In the genomic region with DNA sequence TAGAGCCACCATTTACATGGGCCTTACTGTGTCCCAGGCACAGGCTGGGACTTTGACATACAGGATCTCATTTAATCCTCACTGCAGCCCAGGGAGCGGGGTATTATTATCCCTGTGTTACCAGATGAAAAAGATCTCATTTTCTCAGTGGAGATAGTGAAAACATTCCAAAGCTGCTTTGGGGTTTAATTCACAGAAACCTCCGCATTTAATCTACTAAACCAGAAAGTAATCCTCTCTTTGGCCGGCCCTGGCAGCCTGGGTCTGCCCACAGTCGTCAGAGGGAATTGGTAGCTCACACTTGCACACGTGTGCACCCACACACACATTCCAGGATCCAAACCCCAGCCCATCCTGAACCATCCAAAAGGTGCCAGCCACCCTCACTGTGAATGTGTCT, we compare ENCODE assay signal across 28 cellular contexts.
DNase-seq lines count a peak whose midpoint lies in the region; ATAC-seq and TF ChIP-seq lines count a peak whose summit lies in the region.
"Had no signal": no experiment of that assay in that cellular context is flagged by ENCODE, and none has a peak within 500 bp of the region (broad histone marks: within the 10 kb centered on the region; RNA-seq: fewer than 3 reads in every experiment).

No MANE protein-coding gene starts in this region.

- H3K4me1 ChIP-seq in mesendoderm (ENCODE audit: control insufficient read depth, low read depth, low read length) (no peaks in the 10 kb centered on the region), smooth muscle cell (ENCODE audit: low read depth) (peaks cover 47% of the 10 kb centered on the region)
- H3K4me1 ChIP-seq: ascending aorta had no signal

- DNase-seq in NCI-H82 (lab: John Stamatoyannopoulos, UW) (peak; percentile 56), brain microvascular endothelial cell (peak; percentile 52), mesendoderm (no peak), smooth muscle cell (lab: John Stamatoyannopoulos, UW; ENCODE audit: unreplicated experiment) (no peak), NCI-H774 (lab: John Stamatoyannopoulos, UW) (no peak), left colon (no peak)
- DNase-seq: activated CD4-positive, alpha-beta memory T cell treated with anti-CD3 and anti-CD28 coated beads, Interleukin-2, amount 10 ng/mL, durations not matched to agents 7 days and 5 days; activated naive CD4-positive, alpha-beta T cell treated with Interleukin-2 at 50 U/mL for 16 hours; CD8-positive, alpha-beta memory T cell; dermis blood vessel endothelial cell; DMS53; foreskin fibroblast; hippocampal formation; islet precursor cell; Kasumi-1; naive B cell; NCI-H1105; NCI-H2081 treated with DMSO at 0.1 percent for 48 hours; SK-N-SH; stimulated activated naive CD4-positive, alpha-beta T cell treated with Interleukin-2 at 50 U/mL for 16 hours; tibial artery had no signal

- no peaks in the 10 kb centered on the region for H3K79me1 ChIP-seq in mesendoderm (ENCODE audit: low read length)

- H2BK5ac ChIP-seq in mesendoderm (ENCODE audit: low read length), result no peak overlapping the region

- no peaks in the 10 kb centered on the region for H4K20me1 ChIP-seq in smooth muscle cell (ENCODE audit: low read depth)

- H3K36me3 ChIP-seq in brain microvascular endothelial cell (replicated peaks), result no peaks in the 10 kb centered on the region
- no peaks in the 10 kb centered on the region for H3K36me3 ChIP-seq in mesendoderm (ENCODE audit: control insufficient read depth, insufficient read depth, low read length)
- H3K36me3 ChIP-seq in smooth muscle cell (ENCODE audit: low read depth), result no peaks in the 10 kb centered on the region
- H3K36me3 ChIP-seq: ascending aorta, tibial artery had no signal

- intact Hi-C loops in left colon (cut with DNase I, micrococcal nuclease), result no loop called here

- no CpG with 5 or more reads among the region's 5 CpGs for WGBS in mesendoderm (ENCODE audit: extremely low coverage, insufficient coverage, low lambda C conversion rate)
- WGBS in smooth muscle cell (ENCODE audit: low lambda C conversion rate), result 21% methylated on average over 5 of the region's 5 CpGs

- no peak overlapping the region for H2AFZ ChIP-seq in smooth muscle cell (ENCODE audit: low read depth)

- no peaks in the 10 kb centered on the region for H3K27me3 ChIP-seq in brain microvascular endothelial cell (replicated peaks)
- no peaks in the 10 kb centered on the region for H3K27me3 ChIP-seq in mesendoderm (ENCODE audit: insufficient read depth, low read length, poor library complexity)
- no peaks in the 10 kb centered on the region for H3K27me3 ChIP-seq in smooth muscle cell (ENCODE audit: low read depth)
- H3K27me3 ChIP-seq: ascending aorta, tibial artery had no signal

- H3K27ac ChIP-seq in brain microvascular endothelial cell (no peak overlapping the region), mesendoderm (ENCODE audit: low read depth, low read length) (no peak overlapping the region), smooth muscle cell (ENCODE audit: low read depth) (peak overlapping the region; percentile 56)
- H3K27ac ChIP-seq: ascending aorta, parathyroid adenoma, RWPE1, tibial artery had no signal

- TF ChIP-seq CTCF in brain microvascular endothelial cell (IDR thresholded peaks at IDR 0.05; ENCODE audit: low read depth, low read length, missing control alignments), result no peak
- no peak for TF ChIP-seq CTCF in smooth muscle cell (IDR thresholded peaks at IDR 0.05; ENCODE audit: borderline replicate concordance, insufficient read depth, poor library complexity, severe bottlenecking)

- H3K4ac ChIP-seq in mesendoderm (ENCODE audit: low read depth, low read length), result no peak overlapping the region

- no peak overlapping the region for H3K23ac ChIP-seq in mesendoderm (ENCODE audit: low read length)

- H2BK120ac ChIP-seq in mesendoderm (ENCODE audit: low read depth, low read length), result no peak overlapping the region

- no peaks in the 10 kb centered on the region for H3K9me3 ChIP-seq in smooth muscle cell (replicated peaks; ENCODE audit: low read depth)
- H3K9me3 ChIP-seq: ascending aorta, SK-N-SH, tibial artery had no signal

- H3K79me2 ChIP-seq in mesendoderm (ENCODE audit: control insufficient read depth, insufficient read depth, low read length) (no peaks in the 10 kb centered on the region), smooth muscle cell (ENCODE audit: low read depth) (no peaks in the 10 kb centered on the region)
- H3K79me2 ChIP-seq: parathyroid adenoma had no signal

- H3K4me2 ChIP-seq in mesendoderm (ENCODE audit: low read length) (no peak overlapping the region), smooth muscle cell (peak overlapping the region; percentile 41)
- H3K4me2 ChIP-seq: SK-N-SH had no signal

- H3K56ac ChIP-seq in mesendoderm (ENCODE audit: low read length), result peak overlapping the region; percentile 36

- no peak overlapping the region for H2BK15ac ChIP-seq in mesendoderm (replicated peaks; ENCODE audit: low read depth)

- ATAC-seq in GM19455 (IDR thresholded peaks at IDR 0.05; ENCODE audit: unreplicated experiment) (no peak), left colon (no peak)
- ATAC-seq: GM12878, WTC11 had no signal

- H2AK5ac ChIP-seq in mesendoderm (ENCODE audit: low read length), result no peak overlapping the region

- no peak overlapping the region for H3K4me3 ChIP-seq in brain microvascular endothelial cell (ENCODE audit: low read depth, low read length)
- H3K4me3 ChIP-seq in mesendoderm (ENCODE audit: low read length), result no peak overlapping the region
- no peak overlapping the region for H3K4me3 ChIP-seq in smooth muscle cell
- H3K4me3 ChIP-seq: ascending aorta, GM12878, lung, tibial artery had no signal

- H3K9ac ChIP-seq in mesendoderm (ENCODE audit: low read length), result no peak overlapping the region
- no peak overlapping the region for H3K9ac ChIP-seq in smooth muscle cell (ENCODE audit: low read depth)
- H3K9ac ChIP-seq: parathyroid adenoma, SK-N-SH had no signal

- no peak overlapping the region for H4K8ac ChIP-seq in mesendoderm (ENCODE audit: low read depth, low read length)

- no peak overlapping the region for H4K5ac ChIP-seq in mesendoderm (ENCODE audit: low read length)

- H3K18ac ChIP-seq in mesendoderm (ENCODE audit: low read length), result no peak overlapping the region

- in situ Hi-C loops in brain microvascular endothelial cell (cut with HindIII; ENCODE audit: low pct_ligation_motif_present, low sequenced_read_pairs), result no loop called here

- H3F3A ChIP-seq in smooth muscle cell (ENCODE audit: low read depth), result peaks cover 49% of the 10 kb centered on the region

Comparison
In these comparisons a context has a peak if more than half of its experiments do, and no peak if none do; other contexts are left out.
1. DNase-seq: peak in NCI-H82 (single experiment) and brain microvascular endothelial cell (single experiment); none in mesendoderm (single experiment), smooth muscle cell (single experiment), NCI-H774 (single experiment) and left colon (0 of 2).